ENCODE assay signal across 2 cellular contexts in the genomic region with DNA sequence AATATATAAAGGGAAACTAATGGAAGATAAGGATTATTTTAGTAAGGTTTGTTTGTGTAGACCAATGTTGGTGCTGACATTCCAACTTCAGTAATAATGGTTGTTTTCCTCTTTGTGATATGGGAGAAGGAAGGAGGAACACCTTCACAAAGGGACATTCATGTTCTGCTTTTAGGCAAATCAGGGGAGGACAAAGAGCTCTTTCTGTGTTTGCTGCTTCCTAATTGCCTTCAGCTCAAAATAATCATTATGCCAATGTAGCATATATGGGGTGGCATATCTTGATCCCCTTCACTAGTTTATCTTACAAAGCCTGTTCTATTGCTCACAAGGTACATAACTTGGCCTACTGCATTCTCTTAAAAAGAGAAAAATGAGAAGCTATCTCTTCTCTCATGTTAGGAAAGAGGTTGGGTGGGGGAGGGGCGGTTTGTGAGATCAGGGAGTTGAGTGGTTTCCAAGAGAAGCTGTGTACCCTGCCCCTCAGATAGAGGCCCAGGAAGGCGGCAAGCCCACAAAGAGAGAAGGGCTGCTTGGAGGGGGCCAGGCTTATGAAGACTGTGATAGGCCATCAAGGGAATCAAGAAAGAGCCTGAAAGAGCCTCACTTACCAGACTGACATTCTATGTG.
TF ChIP-seq lines count a peak whose summit lies in the region.

No MANE protein-coding gene starts in this region.

TF ChIP-seq in A549, 52 proteins besides CTCF, POLR2A, EP300 and RAD21:
- TF ChIP-seq, protein P1, sequence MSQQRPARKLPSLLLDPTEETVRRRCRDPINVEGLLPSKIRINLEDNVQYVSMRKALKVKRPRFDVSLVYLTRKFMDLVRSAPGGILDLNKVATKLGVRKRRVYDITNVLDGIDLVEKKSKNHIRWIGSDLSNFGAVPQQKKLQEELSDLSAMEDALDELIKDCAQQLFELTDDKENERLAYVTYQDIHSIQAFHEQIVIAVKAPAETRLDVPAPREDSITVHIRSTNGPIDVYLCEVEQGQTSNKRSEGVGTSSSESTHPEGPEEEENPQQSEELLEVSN (IDR thresholded peaks at IDR 0.05; ENCODE audit: borderline replicate concordance, low read depth), result no peak
- TF ChIP-seq TP53 (CRISPR knock-in tag; IDR thresholded peaks at IDR 0.05), result no peak
- no peak for TF ChIP-seq MAFK (IDR thresholded peaks at IDR 0.05; ENCODE audit: partially characterized antibody)
- TF ChIP-seq HDAC2 (IDR thresholded peaks at IDR 0.05), result no peak

TF ChIP-seq in GM23338, 12 proteins besides CTCF, POLR2A, EP300 and RAD21:
- no peak for TF ChIP-seq ETS1 (IDR thresholded peaks at IDR 0.05)
- TF ChIP-seq POLR2AphosphoS5 (IDR thresholded peaks at IDR 0.05; ENCODE audit: low read depth), result no peak
- TF ChIP-seq JUNB (IDR thresholded peaks at IDR 0.05; ENCODE audit: unreplicated experiment), result no peak
TF ChIP-seq in GM23338: peak in this region for 0.
